ENCODE assay signal across 8 cellular contexts in the genomic region with DNA sequence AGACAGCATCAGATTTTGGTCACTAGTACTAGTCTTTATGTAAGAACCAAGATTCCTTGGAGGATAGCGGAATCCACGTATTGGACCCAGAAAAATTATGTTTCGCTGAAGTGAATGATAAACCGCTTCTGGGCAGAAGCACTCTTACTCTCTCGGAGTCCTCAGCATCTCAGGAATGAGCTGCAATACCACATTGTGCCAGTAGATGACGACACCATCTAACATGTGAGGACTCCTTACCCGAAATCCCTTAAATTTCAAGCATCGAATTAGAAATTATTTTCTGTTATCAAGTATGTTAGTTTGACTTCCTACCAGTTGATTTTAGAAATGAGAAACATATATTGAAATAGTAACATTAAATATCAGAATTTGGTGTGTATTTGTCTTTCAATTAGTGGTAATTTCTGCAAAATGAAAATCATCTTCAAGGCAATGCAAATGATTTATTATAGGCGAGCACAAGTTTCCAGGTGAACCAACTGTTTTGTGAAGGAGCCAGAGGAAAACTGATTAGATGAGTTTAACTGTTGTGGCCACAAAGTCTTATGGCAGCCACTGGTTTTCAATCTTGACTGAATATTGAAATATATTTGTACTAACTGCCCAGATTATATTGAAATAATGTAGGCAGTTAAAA.
DNase-seq lines count a peak whose midpoint lies in the region; ATAC-seq and TF ChIP-seq lines count a peak whose summit lies in the region.

No MANE protein-coding gene starts in this region.

- TF ChIP-seq CTCF in coronary artery (IDR thresholded peaks at IDR 0.05) (peak; percentile 98), lower lobe of right lung (IDR thresholded peaks at IDR 0.05) (peak; percentile 99)

- H3K4me1 ChIP-seq in lower lobe of right lung: no peaks in the 10 kb centered on the region

- H3K4me3 ChIP-seq in coronary artery: no peak overlapping the region
- H3K4me3 ChIP-seq in lower lobe of right lung: no peak overlapping the region

- no peaks in the 10 kb centered on the region for H3K27me3 ChIP-seq in lower lobe of right lung (ENCODE audit: low read depth)

- H3K27ac ChIP-seq in coronary artery (no peak overlapping the region), lower lobe of right lung (no peak overlapping the region)

- ATAC-seq in HG02981 (IDR thresholded peaks at IDR 0.05; ENCODE audit: unreplicated experiment) (peak; percentile 72), lower lobe of right lung (peak; percentile 75 to 80)

- intact Hi-C loops in lower lobe of right lung (cut with DNase I): no loop called here

- H3K9me3 ChIP-seq in lower lobe of right lung: no peaks in the 10 kb centered on the region

- peak; percentile 30 to 47 for DNase-seq in SHP77 (lab: John Stamatoyannopoulos, UW)
- DNase-seq in SHP77 treated with DMSO at 0.1 percent for 48 hours (lab: John Stamatoyannopoulos, UW): no peak
- peak; percentile 77 for DNase-seq in NCI-H345 (lab: John Stamatoyannopoulos, UW)
- peak; percentile 88 for DNase-seq in activated CD4-positive, alpha-beta T cell treated with anti-CD3 and anti-CD28 coated beads for 48 hours
- no peak for DNase-seq in coronary artery (ENCODE audit: low spot score)
- DNase-seq in lower lobe of right lung: no peak
- peak; percentile 47 for DNase-seq in stimulated activated CD8-positive, alpha-beta memory T cell treated with anti-CD3 and anti-CD28 coated beads, Interleukin-12 subunit alpha, Interleukin-12 subunit beta, amount 100 ng/mL, for 4 hours (ENCODE audit: low read depth)

- H3K36me3 ChIP-seq in lower lobe of right lung: no peaks in the 10 kb centered on the region

Comparison
In these comparisons a context has a peak if more than half of its experiments do, and no peak if none do; other contexts are left out.
1. DNase-seq: peak in SHP77 (2 of 2), NCI-H345 (single experiment), activated CD4-positive, alpha-beta T cell treated with anti-CD3 and anti-CD28 coated beads for 48 hours (single experiment) and stimulated activated CD8-positive, alpha-beta memory T cell treated with anti-CD3 and anti-CD28 coated beads, Interleukin-12 subunit alpha, Interleukin-12 subunit beta, amount 100 ng/mL, for 4 hours (single experiment); none in SHP77 treated with DMSO at 0.1 percent for 48 hours (single experiment), coronary artery (single experiment) and lower lobe of right lung (single experiment).